2 cellular contexts compared by ENCODE assay signal in genomic region chr12:95898081-95898480, GRCh38.
TF ChIP-seq lines count a peak whose summit lies in the region.

No MANE protein-coding gene starts in this region.

TF ChIP-seq in HepG2, 621 proteins besides CTCF, POLR2A, EP300 and RAD21:
- no peak for TF ChIP-seq GTF2F1 (IDR thresholded peaks at IDR 0.05; ENCODE audit: low read length)
- peak; percentile 92 for TF ChIP-seq ATF7 (IDR thresholded peaks at IDR 0.05)
- no peak for TF ChIP-seq ATF7 (CRISPR knock-in tag; IDR thresholded peaks at IDR 0.05)
- no peak for TF ChIP-seq ZNF33B (CRISPR knock-in tag; IDR thresholded peaks at IDR 0.05)
- TF ChIP-seq CREB1 (IDR thresholded peaks at IDR 0.05), result peak; percentile 71
- TF ChIP-seq CREB1 (CRISPR knock-in tag; IDR thresholded peaks at IDR 0.05), result no peak

TF ChIP-seq in K562, 482 proteins besides CTCF, POLR2A, EP300 and RAD21:
- no peak for TF ChIP-seq TFE3 (CRISPR knock-in tag; IDR thresholded peaks at IDR 0.05)
- TF ChIP-seq ATF3 (IDR thresholded peaks at IDR 0.05), result peak; percentile 32; the same call in 1 of the 2 replicates
- TF ChIP-seq ATF3 (CRISPR knock-in tag; conservative IDR thresholded peaks at IDR 0.05), result no peak
TF ChIP-seq in K562: peak in this region for 1.
